ENCODE assay signal across 11 cellular contexts in genomic region chr1:176466514-176466913, GRCh38. TPM values are rescaled to one million over a fixed set of nuclear protein-coding genes. Genes with fewer than 3 reads are reported as not detected.
DNase-seq lines count a peak whose midpoint lies in the region; ATAC-seq and TF ChIP-seq lines count a peak whose summit lies in the region.
"Had no signal": no experiment of that assay in that cellular context is flagged by ENCODE, and none has a peak within 500 bp of the region (broad histone marks: within the 10 kb centered on the region; RNA-seq: fewer than 3 reads in every experiment).

No MANE protein-coding gene starts in this region.

- ATAC-seq in left ventricle myocardium superior = peak; percentile 63
- no peak for ATAC-seq in HG03280 (IDR thresholded peaks at IDR 0.05; ENCODE audit: unreplicated experiment)
- no peak for ATAC-seq in HG02642 (IDR thresholded peaks at IDR 0.05; ENCODE audit: poor library complexity, unreplicated experiment)
- ATAC-seq in GM18517 (IDR thresholded peaks at IDR 0.05; ENCODE audit: unreplicated experiment) = no peak
- ATAC-seq in HG03039 (IDR thresholded peaks at IDR 0.05; ENCODE audit: unreplicated experiment) = no peak

- TF ChIP-seq CTCF in epithelial cell of esophagus (IDR thresholded peaks at IDR 0.05; ENCODE audit: insufficient read depth, low read depth, low read length, missing control alignments) = peak; percentile 16

- no peak for DNase-seq in left ventricle myocardium superior
- no peak for DNase-seq in cardiac septum (ENCODE audit: low spot score)
- DNase-seq in NCI-H1694 (lab: John Stamatoyannopoulos, UW) = peak; percentile 25
- peak; percentile 22 for DNase-seq in epithelial cell of esophagus (ENCODE audit: low read depth)
- DNase-seq: activated CD4-positive, alpha-beta T cell treated with anti-CD3 and anti-CD28 coated beads, Interleukin-2, amount 10 ng/mL, durations not matched to agents 24 days and 14 days; DMS79 had no signal

- no peak overlapping the region for H3K4me3 ChIP-seq in epithelial cell of esophagus (ENCODE audit: low read length)
- H3K4me3 ChIP-seq: vagina had no signal

- intact Hi-C loops in left ventricle myocardium superior (cut with micrococcal nuclease) = no loop called here
- intact Hi-C loops in cardiac septum (cut with DNase I) = no loop called here

RNA-seq across cellular contexts. Expression of gene PAPPA2, which starts 3.5 kb away (rescaled TPM):
- 0.45 TPM for total RNA-seq in left ventricle myocardium superior
- total RNA-seq in cardiac septum = 1.4 TPM
- total RNA-seq: activated CD4-positive, alpha-beta T cell treated with anti-CD3 and anti-CD28 coated beads, Interleukin-2, amount 10 ng/mL, durations not matched to agents 24 days and 14 days had no signal

Comparison
In these comparisons a context has a peak if more than half of its experiments do, and no peak if none do; other contexts are left out.
1. DNase-seq: peak in NCI-H1694 (single experiment) and epithelial cell of esophagus (single experiment); none in left ventricle myocardium superior (single experiment) and cardiac septum (single experiment).